In the genomic region with DNA sequence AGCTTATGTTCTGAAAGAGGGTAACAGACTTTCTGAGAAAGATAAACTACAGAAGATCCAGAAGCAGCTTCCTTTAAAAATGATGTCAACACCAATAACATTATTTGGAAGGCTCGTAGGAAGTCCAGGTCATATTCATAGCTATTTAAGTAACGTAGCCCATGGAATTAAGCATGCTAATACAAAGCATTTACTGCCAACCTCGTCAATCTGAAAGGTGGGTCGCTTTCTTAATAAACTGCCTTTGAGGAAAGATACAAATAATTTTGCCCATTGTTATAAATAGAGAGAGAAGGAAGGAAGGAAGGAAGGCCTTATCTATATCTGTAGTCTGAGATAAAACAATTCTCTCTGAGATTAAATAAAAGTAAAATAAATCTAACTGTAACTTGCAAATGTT, we compare ENCODE assay signal across 10 cellular contexts.
DNase-seq lines count a peak whose midpoint lies in the region; ATAC-seq, FAIRE-seq and TF ChIP-seq lines count a peak whose summit lies in the region.
"Had no signal": no experiment of that assay in that cellular context is flagged by ENCODE, and none has a peak within 500 bp of the region (broad histone marks: within the 10 kb centered on the region; RNA-seq: fewer than 3 reads in every experiment).

No MANE protein-coding gene starts in this region.

- no peaks in the 10 kb centered on the region for H3K9me3 Mint-ChIP-seq in CD4-positive, alpha-beta T cell

- peaks cover 30% of the 10 kb centered on the region for H3K4me1 Mint-ChIP-seq in CD4-positive, alpha-beta T cell (ENCODE audit: low read depth)

- no peak overlapping the region for H3K27ac Mint-ChIP-seq in CD4-positive, alpha-beta T cell

- H3K27ac ChIP-seq in left lung, result peak overlapping the region; percentile 55 to 68
- peak overlapping the region in 4 of 5 donors; percentile 57 to 83 (median 80) for H3K27ac ChIP-seq in stomach
- H3K27ac ChIP-seq in CD4-positive, alpha-beta T cell (ENCODE audit: low read depth, low read length), result no peak overlapping the region

- DNase-seq in GM18507 (ENCODE audit: extremely low spot score, insufficient read length, low read depth) (no peak), astrocyte of the spinal cord (ENCODE audit: low read depth, low spot score) (no peak), left lung (no peak), stomach (no peak), UCSD-AML1 (lab: John Stamatoyannopoulos, UW; ENCODE audit: unreplicated experiment) (no peak), SIG-M5 (lab: John Stamatoyannopoulos, UW) (no peak), NCI-H1092 (lab: John Stamatoyannopoulos, UW) (no peak)
- DNase-seq in CD4-positive, alpha-beta T cell, result no peak
- DNase-seq: amniotic stem cell had no signal

- no peaks in the 10 kb centered on the region for H3K9me3 ChIP-seq in left lung
- no peaks in the 10 kb centered on the region for H3K9me3 ChIP-seq in stomach
- H3K9me3 ChIP-seq in CD4-positive, alpha-beta T cell (ENCODE audit: control insufficient read depth, low read length), result no peaks in the 10 kb centered on the region

- no peak for TF ChIP-seq CTCF in astrocyte of the spinal cord (IDR thresholded peaks at IDR 0.05; ENCODE audit: low read depth, low read length)
- no peak for TF ChIP-seq CTCF in left lung (IDR thresholded peaks at IDR 0.05)
- TF ChIP-seq CTCF in stomach (IDR thresholded peaks at IDR 0.05), result no peak
- no peak for TF ChIP-seq CTCF in CD4-positive, alpha-beta T cell (IDR thresholded peaks at IDR 0.05)

- H3K4me3 Mint-ChIP-seq in CD4-positive, alpha-beta T cell, result no peak overlapping the region

- no peak for TF ChIP-seq EP300 in stomach (IDR thresholded peaks at IDR 0.05)

- CTCF ChIA-PET in CD4-positive, alpha-beta T cell (lab: Charles Lee), result no interaction called here

- POLR2A ChIA-PET in CD4-positive, alpha-beta T cell (lab: Charles Lee), result no interaction called here

- TF ChIP-seq POLR2A in stomach (IDR thresholded peaks at IDR 0.05), result no peak

- H3K27me3 Mint-ChIP-seq in CD4-positive, alpha-beta T cell, result peaks cover 22% of the 10 kb centered on the region

- H3K36me3 Mint-ChIP-seq in CD4-positive, alpha-beta T cell (ENCODE audit: low read depth), result no peaks in the 10 kb centered on the region

- in situ Hi-C loops in astrocyte of the spinal cord (cut with HindIII; ENCODE audit: low sequenced_read_pairs), result no loop called here

- WGBS in stomach, 5 donors, result 37 to 63% (median 59%) methylated on average over 4 of the region's 4 CpGs

- peak; percentile 9 for FAIRE-seq in GM18507 (lab: Jason Lieb, UNC)
- FAIRE-seq: H1 had no signal

- intact Hi-C loops in left lung (cut with DNase I), result no loop called here
- intact Hi-C loops in stomach (cut with DNase I; ENCODE audit: low total_unique reads), result no loop called here
- intact Hi-C loops in CD4-positive, alpha-beta T cell (cut with DNase I, micrococcal nuclease), result no loop called here

- H3K36me3 ChIP-seq in left lung (no peaks in the 10 kb centered on the region), stomach (no peaks in the 10 kb centered on the region)

- no peaks in the 10 kb centered on the region for H3K27me3 ChIP-seq in left lung
- no peaks in the 10 kb centered on the region for H3K27me3 ChIP-seq in stomach
- no peaks in the 10 kb centered on the region for H3K27me3 ChIP-seq in CD4-positive, alpha-beta T cell (ENCODE audit: control insufficient read depth, insufficient read depth, low read length)

- no peak for ATAC-seq in left lung
- no peak for ATAC-seq in CD4-positive, alpha-beta T cell (ENCODE audit: poor library complexity)

- H3K4me1 ChIP-seq in left lung (peaks cover 0 to 46% of the 10 kb centered on the region in 2 donors), stomach (peaks cover 37 to 81% (median 59%) of the 10 kb centered on the region in 4 donors)

- H3K4me3 ChIP-seq in astrocyte of the spinal cord (ENCODE audit: low read depth, low read length), result peak overlapping the region; percentile 42
- peak overlapping the region in 1 of 2 donors; percentile 1 for H3K4me3 ChIP-seq in left lung
- H3K4me3 ChIP-seq in stomach, result peak overlapping the region in 3 of 4 donors; percentile 32 to 39 (median 34)
